In genomic region chr7:106982415-106982814, GRCh38 we compare ENCODE assay signal across 28 cellular contexts.
DNase-seq lines count a peak whose midpoint lies in the region; TF ChIP-seq lines count a peak whose summit lies in the region.
"Had no signal": no experiment of that assay in that cellular context is flagged by ENCODE, and none has a peak within 500 bp of the region (broad histone marks: within the 10 kb centered on the region; RNA-seq: fewer than 3 reads in every experiment).

No MANE protein-coding gene starts in this region.

- BruUV-seq in OCI-LY7 (replicated peaks; lab: Mats Ljungman, UMichigan) = no TSS peak

- no peak for TF ChIP-seq CTCF in OCI-LY7 (conservative IDR thresholded peaks at IDR 0.05; ENCODE audit: low read length)
- TF ChIP-seq CTCF in nephron progenitor cell (IDR thresholded peaks at IDR 0.05) = no peak

- H3K9me3 ChIP-seq in OCI-LY7 (ENCODE audit: low read length) = no peaks in the 10 kb centered on the region
- H3K9me3 ChIP-seq: heart right ventricle, neutrophil, psoas muscle, upper lobe of right lung had no signal

- H4K20me1 ChIP-seq in OCI-LY7 (ENCODE audit: insufficient read depth, low read length) = no peaks in the 10 kb centered on the region

- DNase-seq in NCI-H345 treated with DMSO at 0.1 percent for 48 hours (lab: John Stamatoyannopoulos, UW; ENCODE audit: unreplicated experiment) (peak; percentile 29), NCI-H345 (lab: John Stamatoyannopoulos, UW) (no peak), OCI-LY7 (ENCODE audit: low spot score) (no peak), nephron progenitor cell (no peak), MV-4-11 (lab: John Stamatoyannopoulos, UW) (no peak), globus pallidus (ENCODE audit: low spot score) (no peak), putamen (ENCODE audit: low spot score) (no peak), RKO (ENCODE audit: low spot score) (no peak)
- DNase-seq: activated CD4-positive, alpha-beta memory T cell treated with anti-CD3 and anti-CD28 coated beads for 36 hours; activated CD4-positive, alpha-beta T cell treated with anti-CD3 and anti-CD28 coated beads for 1 hour; activated naive CD4-positive, alpha-beta T cell treated with Interleukin-2 at 50 U/mL for 16 hours; DND-41; endodermal cell; foreskin fibroblast; GF-D8; HCEC 1CT; heart right ventricle; NCI-H187 treated with DMSO at 0.1 percent for 48 hours; NCI-H510A; psoas muscle; stimulated activated naive B cell treated with anti-CD40 and anti-IgM and Interleukin-4, amounts not matched to agents 10 μg/mL and 1 μg/mL and 100 μg/mL, for 72 hours; substantia nigra; upper lobe of right lung had no signal

- intact Hi-C loops in OCI-LY7 (cut with micrococcal nuclease; ENCODE audit: unreplicated experiment) = no loop called here

- H3K9me2 ChIP-seq in OCI-LY7 (ENCODE audit: insufficient read depth, low read length) = no peaks in the 10 kb centered on the region

- peak overlapping the region; percentile 35 for H3K27ac Mint-ChIP-seq in nephron progenitor cell
- H3K27ac Mint-ChIP-seq: activated CD4-positive, alpha-beta memory T cell treated with anti-CD3 and anti-CD28 coated beads for 36 hours; activated T-helper 1 cell treated with anti-CD3 and anti-CD28 coated beads, Interleukin-12 subunit alpha, Interleukin-12 subunit beta, Interleukin-2, Interleukin-4 antibody, amounts not matched to agents 30 ng/mL and 10 ng/mL and 1 ng/mL, durations not matched to agents 14 hours and 24 hours and 36 hours; dendritic cell treated with granulocyte-macrophage colony-stimulating factor and Interleukin-4, amounts not matched to agents 40 ng/mL and 50 ng/mL, for 4 days; endodermal cell; stimulated activated naive B cell treated with anti-CD40 and anti-IgM and Interleukin-4, amounts not matched to agents 10 μg/mL and 1 μg/mL and 100 μg/mL, for 72 hours; T-helper 2 cell treated with Interferon-gamma antibody and Interleukin-4, amounts not matched to agents 5 μg/mL and 100 μg/mL, for 36 hours had no signal

- 0 out of 2 replicates have a peak overlapping the region, but pooled peaks have one; percentile 8 for H2AFZ ChIP-seq in OCI-LY7 (ENCODE audit: low read length)

- POLR2A ChIA-PET in OCI-LY7 (lab: Charles Lee) = interaction anchor here (0.6 to 1.9 kb wide), 3 partner anchors 43 to 606 kb away, joined by 3 to 4 read pairs (median 3); no protein-coding TSS in a partner anchor

- CTCF ChIA-PET in OCI-LY7 (lab: Charles Lee; ENCODE audit: unreplicated experiment) = no interaction called here

- H3K27me3 Mint-ChIP-seq in nephron progenitor cell (ENCODE audit: low read depth, poor library complexity) = peaks cover 6% of the 10 kb centered on the region
- H3K27me3 Mint-ChIP-seq: dendritic cell treated with granulocyte-macrophage colony-stimulating factor and Interleukin-4, amounts not matched to agents 40 ng/mL and 50 ng/mL, for 4 days had no signal

- H3K79me2 ChIP-seq in OCI-LY7 (ENCODE audit: insufficient read depth, low read depth, low read length) = no peaks in the 10 kb centered on the region

- H3K9me3 Mint-ChIP-seq in nephron progenitor cell = no peaks in the 10 kb centered on the region
- H3K9me3 Mint-ChIP-seq: activated CD4-positive, alpha-beta memory T cell treated with anti-CD3 and anti-CD28 coated beads for 36 hours; activated T-helper 1 cell treated with anti-CD3 and anti-CD28 coated beads, Interleukin-12 subunit alpha, Interleukin-12 subunit beta, Interleukin-2, Interleukin-4 antibody, amounts not matched to agents 30 ng/mL and 10 ng/mL and 1 ng/mL, durations not matched to agents 14 hours and 24 hours and 36 hours; brain; dendritic cell treated with granulocyte-macrophage colony-stimulating factor and Interleukin-4, amounts not matched to agents 40 ng/mL and 50 ng/mL, for 4 days; endodermal cell; stimulated activated naive B cell treated with anti-CD40 and anti-IgM and Interleukin-4, amounts not matched to agents 10 μg/mL and 1 μg/mL and 100 μg/mL, for 72 hours; T-helper 2 cell treated with Interferon-gamma antibody and Interleukin-4, amounts not matched to agents 5 μg/mL and 100 μg/mL, for 36 hours had no signal

- H3K36me3 Mint-ChIP-seq in nephron progenitor cell (ENCODE audit: low read depth) = no peaks in the 10 kb centered on the region
- H3K36me3 Mint-ChIP-seq: activated CD4-positive, alpha-beta memory T cell treated with anti-CD3 and anti-CD28 coated beads for 36 hours; brain; stimulated activated naive B cell treated with anti-CD40 and anti-IgM and Interleukin-4, amounts not matched to agents 10 μg/mL and 1 μg/mL and 100 μg/mL, for 72 hours had no signal

- no peak overlapping the region for H3K4me2 ChIP-seq in OCI-LY7 (ENCODE audit: low read length)

- H3K4me1 ChIP-seq in OCI-LY7 (ENCODE audit: insufficient read depth, low read length, poor library complexity, severe bottlenecking) = peaks cover 23% of the 10 kb centered on the region
- H3K4me1 ChIP-seq: psoas muscle, upper lobe of right lung had no signal

- no peak overlapping the region for H3K27ac ChIP-seq in OCI-LY7 (ENCODE audit: low read depth, low read length, poor library complexity, severe bottlenecking)
- H3K27ac ChIP-seq: heart right ventricle, neutrophil, psoas muscle, upper lobe of right lung had no signal

- no peaks in the 10 kb centered on the region for H3K36me3 ChIP-seq in OCI-LY7 (ENCODE audit: insufficient read depth, low read length)
- H3K36me3 ChIP-seq: heart right ventricle, neutrophil, upper lobe of right lung had no signal

- no peak overlapping the region for H3K4me3 ChIP-seq in OCI-LY7 (ENCODE audit: low read depth, low read length, poor library complexity, severe bottlenecking)
- H3K4me3 ChIP-seq: heart right ventricle, psoas muscle, upper lobe of right lung had no signal

- no peak overlapping the region for H3K4me3 Mint-ChIP-seq in nephron progenitor cell
- H3K4me3 Mint-ChIP-seq: activated CD4-positive, alpha-beta memory T cell treated with anti-CD3 and anti-CD28 coated beads for 36 hours; activated T-helper 1 cell treated with anti-CD3 and anti-CD28 coated beads, Interleukin-12 subunit alpha, Interleukin-12 subunit beta, Interleukin-2, Interleukin-4 antibody, amounts not matched to agents 30 ng/mL and 10 ng/mL and 1 ng/mL, durations not matched to agents 14 hours and 24 hours and 36 hours; brain; dendritic cell treated with granulocyte-macrophage colony-stimulating factor and Interleukin-4, amounts not matched to agents 40 ng/mL and 50 ng/mL, for 4 days; endodermal cell; stimulated activated naive B cell treated with anti-CD40 and anti-IgM and Interleukin-4, amounts not matched to agents 10 μg/mL and 1 μg/mL and 100 μg/mL, for 72 hours; T-helper 2 cell treated with Interferon-gamma antibody and Interleukin-4, amounts not matched to agents 5 μg/mL and 100 μg/mL, for 36 hours had no signal

- peaks cover 52% of the 10 kb centered on the region for H3K4me1 Mint-ChIP-seq in nephron progenitor cell
- H3K4me1 Mint-ChIP-seq: stimulated activated naive B cell treated with anti-CD40 and anti-IgM and Interleukin-4, amounts not matched to agents 10 μg/mL and 1 μg/mL and 100 μg/mL, for 72 hours had no signal
